Comparison of ENCODE assay signal across 1 cellular context in genomic region chr5:33810491-33811120, GRCh38.
TF ChIP-seq lines count a peak whose summit lies in the region.

No MANE protein-coding gene starts in this region.

TF ChIP-seq in IMR-90, 13 proteins besides CTCF, POLR2A, EP300 and RAD21:
- TF ChIP-seq CEBPB (IDR thresholded peaks at IDR 0.05; ENCODE audit: low read depth, low read length) (no peak), NFE2L2 (IDR thresholded peaks at IDR 0.05; ENCODE audit: low read depth, low read length) (no peak), RCOR1 (IDR thresholded peaks at IDR 0.05; ENCODE audit: insufficient replicate concordance, low read length) (no peak), MXI1 (IDR thresholded peaks at IDR 0.05; ENCODE audit: borderline replicate concordance, low read depth, low read length) (no peak), MAZ (IDR thresholded peaks at IDR 0.05; ENCODE audit: borderline replicate concordance, low read depth, low read length) (no peak), SMC3 (IDR thresholded peaks at IDR 0.05; ENCODE audit: low read depth, low read length) (no peak), RFX5 (IDR thresholded peaks at IDR 0.05; ENCODE audit: low read depth, low read length) (no peak), MAFK (IDR thresholded peaks at IDR 0.05; ENCODE audit: low read depth, low read length) (no peak), ELK1 (IDR thresholded peaks at IDR 0.05; ENCODE audit: borderline replicate concordance, low read depth, low read length) (no peak), FOS (IDR thresholded peaks at IDR 0.05; ENCODE audit: low read depth, low read length) (no peak), USF2 (IDR thresholded peaks at IDR 0.05; ENCODE audit: low read depth, low read length) (no peak), BHLHE40 (IDR thresholded peaks at IDR 0.05; ENCODE audit: low read depth, low read length) (no peak), CHD1 (IDR thresholded peaks at IDR 0.05; ENCODE audit: low read depth, low read length) (no peak)
TF ChIP-seq in IMR-90: peak in this region for 0.
